In the genomic region with DNA sequence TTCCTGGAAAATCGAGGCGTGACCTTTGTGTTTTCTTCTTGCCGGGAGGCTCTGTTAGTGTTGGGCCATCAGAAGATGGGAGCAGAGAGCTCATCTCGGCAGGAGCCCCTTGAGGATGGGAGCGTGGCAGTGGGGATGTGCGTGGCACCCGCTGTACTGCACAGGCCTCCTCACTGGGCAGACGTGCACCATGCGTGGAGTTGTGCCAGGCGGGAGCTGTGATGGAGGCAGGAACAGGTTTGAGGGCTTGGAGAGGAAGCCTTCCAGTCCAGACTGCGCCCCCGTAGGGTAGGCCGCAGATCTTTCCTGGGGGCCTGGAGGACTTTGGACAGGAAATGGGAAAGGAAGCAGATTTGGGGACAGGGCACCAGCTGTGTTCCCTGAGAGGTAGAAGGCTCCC, we compare ENCODE assay signal across 2 cellular contexts.
TF ChIP-seq lines count a peak whose summit lies in the region.

No MANE protein-coding gene starts in this region.

TF ChIP-seq in SK-N-SH treated with all-trans-retinoic acid at 6 μM for 48 hours, 23 proteins besides CTCF, POLR2A, EP300 and RAD21 (continued from another document):
- no peak for TF ChIP-seq ZNF70 (CRISPR knock-in tag; IDR thresholded peaks at IDR 0.05)
- no peak for TF ChIP-seq ISL1 (CRISPR knock-in tag; IDR thresholded peaks at IDR 0.05)
- no peak for TF ChIP-seq BACH2 (CRISPR knock-in tag; IDR thresholded peaks at IDR 0.05; ENCODE audit: borderline replicate concordance)
- TF ChIP-seq ZNF565 (CRISPR knock-in tag; conservative IDR thresholded peaks at IDR 0.05; ENCODE audit: low read depth) = no peak
- no peak for TF ChIP-seq CSDC2 (CRISPR knock-in tag; IDR thresholded peaks at IDR 0.05)
- no peak for TF ChIP-seq GLIS3 (CRISPR knock-in tag; IDR thresholded peaks at IDR 0.05)
- TF ChIP-seq, protein P1, sequence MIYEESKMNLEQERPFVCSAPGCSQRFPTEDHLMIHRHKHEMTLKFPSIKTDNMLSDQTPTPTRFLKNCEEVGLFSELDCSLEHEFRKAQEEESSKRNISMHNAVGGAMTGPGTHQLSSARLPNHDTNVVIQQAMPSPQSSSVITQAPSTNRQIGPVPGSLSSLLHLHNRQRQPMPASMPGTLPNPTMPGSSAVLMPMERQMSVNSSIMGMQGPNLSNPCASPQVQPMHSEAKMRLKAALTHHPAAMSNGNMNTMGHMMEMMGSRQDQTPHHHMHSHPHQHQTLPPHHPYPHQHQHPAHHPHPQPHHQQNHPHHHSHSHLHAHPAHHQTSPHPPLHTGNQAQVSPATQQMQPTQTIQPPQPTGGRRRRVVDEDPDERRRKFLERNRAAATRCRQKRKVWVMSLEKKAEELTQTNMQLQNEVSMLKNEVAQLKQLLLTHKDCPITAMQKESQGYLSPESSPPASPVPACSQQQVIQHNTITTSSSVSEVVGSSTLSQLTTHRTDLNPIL (CRISPR knock-in tag; IDR thresholded peaks at IDR 0.05; ENCODE audit: low read depth) = no peak
- TF ChIP-seq ZNF8 (CRISPR knock-in tag; IDR thresholded peaks at IDR 0.05) = no peak
- TF ChIP-seq ARNTL (CRISPR knock-in tag; IDR thresholded peaks at IDR 0.05; ENCODE audit: borderline replicate concordance, low read depth) = no peak
- TF ChIP-seq, protein P2, sequence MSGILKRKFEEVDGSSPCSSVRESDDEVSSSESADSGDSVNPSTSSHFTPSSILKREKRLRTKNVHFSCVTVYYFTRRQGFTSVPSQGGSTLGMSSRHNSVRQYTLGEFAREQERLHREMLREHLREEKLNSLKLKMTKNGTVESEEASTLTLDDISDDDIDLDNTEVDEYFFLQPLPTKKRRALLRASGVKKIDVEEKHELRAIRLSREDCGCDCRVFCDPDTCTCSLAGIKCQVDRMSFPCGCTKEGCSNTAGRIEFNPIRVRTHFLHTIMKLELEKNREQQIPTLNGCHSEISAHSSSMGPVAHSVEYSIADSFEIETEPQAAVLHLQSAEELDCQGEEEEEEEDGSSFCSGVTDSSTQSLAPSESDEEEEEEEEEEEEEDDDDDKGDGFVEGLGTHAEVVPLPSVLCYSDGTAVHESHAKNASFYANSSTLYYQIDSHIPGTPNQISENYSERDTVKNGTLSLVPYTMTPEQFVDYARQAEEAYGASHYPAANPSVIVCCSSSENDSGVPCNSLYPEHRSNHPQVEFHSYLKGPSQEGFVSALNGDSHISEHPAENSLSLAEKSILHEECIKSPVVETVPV (CRISPR knock-in tag; IDR thresholded peaks at IDR 0.05) = no peak
- TF ChIP-seq ZFP30 (CRISPR knock-in tag; IDR thresholded peaks at IDR 0.05) = no peak
- TF ChIP-seq, protein P3, sequence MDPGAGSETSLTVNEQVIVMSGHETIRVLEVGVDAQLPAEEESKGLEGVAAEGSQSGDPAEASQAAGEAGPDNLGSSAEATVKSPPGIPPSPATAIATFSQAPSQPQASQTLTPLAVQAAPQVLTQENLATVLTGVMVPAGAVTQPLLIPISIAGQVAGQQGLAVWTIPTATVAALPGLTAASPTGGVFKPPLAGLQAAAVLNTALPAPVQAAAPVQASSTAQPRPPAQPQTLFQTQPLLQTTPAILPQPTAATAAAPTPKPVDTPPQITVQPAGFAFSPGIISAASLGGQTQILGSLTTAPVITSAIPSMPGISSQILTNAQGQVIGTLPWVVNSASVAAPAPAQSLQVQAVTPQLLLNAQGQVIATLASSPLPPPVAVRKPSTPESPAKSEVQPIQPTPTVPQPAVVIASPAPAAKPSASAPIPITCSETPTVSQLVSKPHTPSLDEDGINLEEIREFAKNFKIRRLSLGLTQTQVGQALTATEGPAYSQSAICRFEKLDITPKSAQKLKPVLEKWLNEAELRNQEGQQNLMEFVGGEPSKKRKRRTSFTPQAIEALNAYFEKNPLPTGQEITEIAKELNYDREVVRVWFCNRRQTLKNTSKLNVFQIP (CRISPR knock-in tag; IDR thresholded peaks at IDR 0.05; ENCODE audit: borderline replicate concordance, low read depth) = no peak
- TF ChIP-seq, protein P4, sequence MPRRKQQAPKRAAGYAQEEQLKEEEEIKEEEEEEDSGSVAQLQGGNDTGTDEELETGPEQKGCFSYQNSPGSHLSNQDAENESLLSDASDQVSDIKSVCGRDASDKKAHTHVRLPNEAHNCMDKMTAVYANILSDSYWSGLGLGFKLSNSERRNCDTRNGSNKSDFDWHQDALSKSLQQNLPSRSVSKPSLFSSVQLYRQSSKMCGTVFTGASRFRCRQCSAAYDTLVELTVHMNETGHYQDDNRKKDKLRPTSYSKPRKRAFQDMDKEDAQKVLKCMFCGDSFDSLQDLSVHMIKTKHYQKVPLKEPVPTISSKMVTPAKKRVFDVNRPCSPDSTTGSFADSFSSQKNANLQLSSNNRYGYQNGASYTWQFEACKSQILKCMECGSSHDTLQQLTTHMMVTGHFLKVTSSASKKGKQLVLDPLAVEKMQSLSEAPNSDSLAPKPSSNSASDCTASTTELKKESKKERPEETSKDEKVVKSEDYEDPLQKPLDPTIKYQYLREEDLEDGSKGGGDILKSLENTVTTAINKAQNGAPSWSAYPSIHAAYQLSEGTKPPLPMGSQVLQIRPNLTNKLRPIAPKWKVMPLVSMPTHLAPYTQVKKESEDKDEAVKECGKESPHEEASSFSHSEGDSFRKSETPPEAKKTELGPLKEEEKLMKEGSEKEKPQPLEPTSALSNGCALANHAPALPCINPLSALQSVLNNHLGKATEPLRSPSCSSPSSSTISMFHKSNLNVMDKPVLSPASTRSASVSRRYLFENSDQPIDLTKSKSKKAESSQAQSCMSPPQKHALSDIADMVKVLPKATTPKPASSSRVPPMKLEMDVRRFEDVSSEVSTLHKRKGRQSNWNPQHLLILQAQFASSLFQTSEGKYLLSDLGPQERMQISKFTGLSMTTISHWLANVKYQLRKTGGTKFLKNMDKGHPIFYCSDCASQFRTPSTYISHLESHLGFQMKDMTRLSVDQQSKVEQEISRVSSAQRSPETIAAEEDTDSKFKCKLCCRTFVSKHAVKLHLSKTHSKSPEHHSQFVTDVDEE (CRISPR knock-in tag; IDR thresholded peaks at IDR 0.05) = no peak
- TF ChIP-seq PPARA (CRISPR knock-in tag; IDR thresholded peaks at IDR 0.05; ENCODE audit: borderline replicate concordance) = no peak
- TF ChIP-seq ZC3H10 (CRISPR knock-in tag; IDR thresholded peaks at IDR 0.05) = no peak

TF ChIP-seq in SK-N-SH, 30 proteins besides CTCF, POLR2A, EP300 and RAD21 (continued from another document):
- TF ChIP-seq SMC3 (IDR thresholded peaks at IDR 0.05; ENCODE audit: low read depth, low read length) = no peak
- no peak for TF ChIP-seq RCOR1 (IDR thresholded peaks at IDR 0.05; ENCODE audit: low read length)
- no peak for TF ChIP-seq FOXM1 (IDR thresholded peaks at IDR 0.05; ENCODE audit: low read depth)
- TF ChIP-seq FOSL2 (IDR thresholded peaks at IDR 0.05; ENCODE audit: borderline replicate concordance, low read depth) = no peak
- TF ChIP-seq, protein P5, sequence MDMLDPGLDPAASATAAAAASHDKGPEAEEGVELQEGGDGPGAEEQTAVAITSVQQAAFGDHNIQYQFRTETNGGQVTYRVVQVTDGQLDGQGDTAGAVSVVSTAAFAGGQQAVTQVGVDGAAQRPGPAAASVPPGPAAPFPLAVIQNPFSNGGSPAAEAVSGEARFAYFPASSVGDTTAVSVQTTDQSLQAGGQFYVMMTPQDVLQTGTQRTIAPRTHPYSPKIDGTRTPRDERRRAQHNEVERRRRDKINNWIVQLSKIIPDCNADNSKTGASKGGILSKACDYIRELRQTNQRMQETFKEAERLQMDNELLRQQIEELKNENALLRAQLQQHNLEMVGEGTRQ (IDR thresholded peaks at IDR 0.05; ENCODE audit: borderline replicate concordance, low read depth, low read length) = no peak
- TF ChIP-seq, protein P6, sequence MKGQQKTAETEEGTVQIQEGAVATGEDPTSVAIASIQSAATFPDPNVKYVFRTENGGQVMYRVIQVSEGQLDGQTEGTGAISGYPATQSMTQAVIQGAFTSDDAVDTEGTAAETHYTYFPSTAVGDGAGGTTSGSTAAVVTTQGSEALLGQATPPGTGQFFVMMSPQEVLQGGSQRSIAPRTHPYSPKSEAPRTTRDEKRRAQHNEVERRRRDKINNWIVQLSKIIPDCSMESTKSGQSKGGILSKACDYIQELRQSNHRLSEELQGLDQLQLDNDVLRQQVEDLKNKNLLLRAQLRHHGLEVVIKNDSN (IDR thresholded peaks at IDR 0.05; ENCODE audit: borderline replicate concordance, low read depth) = no peak
- TF ChIP-seq, protein P7, sequence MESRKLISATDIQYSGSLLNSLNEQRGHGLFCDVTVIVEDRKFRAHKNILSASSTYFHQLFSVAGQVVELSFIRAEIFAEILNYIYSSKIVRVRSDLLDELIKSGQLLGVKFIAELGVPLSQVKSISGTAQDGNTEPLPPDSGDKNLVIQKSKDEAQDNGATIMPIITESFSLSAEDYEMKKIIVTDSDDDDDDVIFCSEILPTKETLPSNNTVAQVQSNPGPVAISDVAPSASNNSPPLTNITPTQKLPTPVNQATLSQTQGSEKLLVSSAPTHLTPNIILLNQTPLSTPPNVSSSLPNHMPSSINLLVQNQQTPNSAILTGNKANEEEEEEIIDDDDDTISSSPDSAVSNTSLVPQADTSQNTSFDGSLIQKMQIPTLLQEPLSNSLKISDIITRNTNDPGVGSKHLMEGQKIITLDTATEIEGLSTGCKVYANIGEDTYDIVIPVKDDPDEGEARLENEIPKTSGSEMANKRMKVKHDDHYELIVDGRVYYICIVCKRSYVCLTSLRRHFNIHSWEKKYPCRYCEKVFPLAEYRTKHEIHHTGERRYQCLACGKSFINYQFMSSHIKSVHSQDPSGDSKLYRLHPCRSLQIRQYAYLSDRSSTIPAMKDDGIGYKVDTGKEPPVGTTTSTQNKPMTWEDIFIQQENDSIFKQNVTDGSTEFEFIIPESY (IDR thresholded peaks at IDR 0.05; ENCODE audit: borderline replicate concordance, low read depth) = no peak
- no peak for TF ChIP-seq TEAD4 (IDR thresholded peaks at IDR 0.05; ENCODE audit: borderline replicate concordance, insufficient read depth)
- TF ChIP-seq JUND (IDR thresholded peaks at IDR 0.05) = no peak
TF ChIP-seq in SK-N-SH: peak in this region for 0.
